Comparison of ENCODE assay signal across 21 cellular contexts in the genomic region with DNA sequence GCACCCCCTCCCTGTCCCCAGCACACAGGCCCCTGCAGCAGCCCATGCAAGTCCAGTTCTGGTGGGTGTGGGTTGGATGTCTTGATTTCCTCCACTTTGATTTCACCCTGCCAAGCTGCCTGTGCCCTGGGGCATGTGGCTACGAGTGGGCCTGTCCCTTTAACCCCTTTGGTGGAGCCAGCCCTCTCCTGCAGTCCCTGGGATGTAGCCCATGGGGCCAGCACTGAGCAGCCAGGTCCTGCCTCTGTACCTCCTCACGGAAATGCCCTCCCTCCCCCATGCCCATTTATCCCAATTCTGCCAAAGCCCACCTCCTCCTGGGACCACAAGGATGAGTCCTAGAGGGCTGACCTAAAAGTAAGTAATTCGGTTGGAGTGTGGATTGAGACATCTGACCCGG.
"Had no signal": no experiment of that assay in that cellular context is flagged by ENCODE, and none has a peak within 500 bp of the region (broad histone marks: within the 10 kb centered on the region; RNA-seq: fewer than 3 reads in every experiment).

No MANE protein-coding gene starts in this region.

- ATAC-seq: effector memory CD8-positive, alpha-beta T cell; gastroesophageal sphincter; left lobe of liver; natural killer cell; right cardiac atrium had no signal

- H3K36me3 ChIP-seq: esophagus muscularis mucosa, gastroesophageal sphincter, pancreas, stomach, uterus had no signal

- H3K27ac Mint-ChIP-seq: dendritic cell treated with granulocyte-macrophage colony-stimulating factor and Interleukin-4, amounts not matched to agents 40 ng/mL and 50 ng/mL, for 4 days; effector memory CD8-positive, alpha-beta T cell; mesothelial cell of epicardium; progenitor cell of endocrine pancreas had no signal

- H3K4me3 ChIP-seq: esophagus muscularis mucosa, gastroesophageal sphincter, pancreas, stomach, uterus had no signal

- H3K36me3 Mint-ChIP-seq: mesothelial cell of epicardium, natural killer cell had no signal

- H3K9me3 Mint-ChIP-seq: effector memory CD8-positive, alpha-beta T cell; natural killer cell; neural crest cell had no signal

- H3K9me3 ChIP-seq: esophagus muscularis mucosa, pancreas, stomach, uterus had no signal

- DNase-seq: effector memory CD8-positive, alpha-beta T cell; glutamatergic neuron; islet precursor cell; natural killer cell; occipital lobe; pancreas; right cardiac atrium; small intestine; stimulated activated CD4-positive, alpha-beta T cell treated with anti-CD3 and anti-CD28 coated beads, Interleukin-12 subunit alpha, Interleukin-12 subunit beta, amount 100 ng/mL, for 4 hours; stimulated activated naive CD4-positive, alpha-beta T cell; stomach; trophoblast cell; uterus had no signal

- H3K4me1 ChIP-seq: esophagus muscularis mucosa, gastroesophageal sphincter, pancreas, uterus had no signal

- H3K27me3 ChIP-seq: esophagus muscularis mucosa, gastroesophageal sphincter, pancreas, stomach, uterus had no signal

- H3K4me3 Mint-ChIP-seq: dendritic cell treated with granulocyte-macrophage colony-stimulating factor and Interleukin-4, amounts not matched to agents 40 ng/mL and 50 ng/mL, for 4 days; effector memory CD8-positive, alpha-beta T cell; mesothelial cell of epicardium; natural killer cell; neural crest cell had no signal

- H3K27ac ChIP-seq: epithelial cell of prostate, esophagus muscularis mucosa, gastroesophageal sphincter, pancreas, stomach, uterus had no signal
